ENCODE assay signal across 18 cellular contexts in the genomic region with DNA sequence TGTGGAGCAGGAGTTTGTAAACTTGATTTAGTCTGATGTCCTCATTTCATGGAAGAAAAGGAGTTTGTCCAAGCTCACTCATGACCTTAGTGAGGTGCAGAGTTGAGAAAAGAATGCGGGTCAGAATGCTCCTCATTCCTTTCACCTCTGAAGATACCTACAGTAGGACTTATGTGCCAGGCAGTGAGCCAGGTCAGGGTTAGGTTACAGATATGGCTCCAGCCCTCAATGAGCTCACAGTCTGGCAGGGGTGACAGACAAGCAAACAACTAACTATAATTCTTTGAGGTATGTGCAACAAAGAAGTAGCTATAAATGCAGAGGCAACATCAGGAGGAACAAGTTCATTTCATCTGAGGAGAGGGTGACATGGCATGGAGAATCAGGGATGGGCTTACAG.
"Had no signal": no experiment of that assay in that cellular context is flagged by ENCODE, and none has a peak within 500 bp of the region (broad histone marks: within the 10 kb centered on the region; RNA-seq: fewer than 3 reads in every experiment).

No MANE protein-coding gene starts in this region.

- ATAC-seq: activated CD8-positive, alpha-beta memory T cell treated with anti-CD3 and anti-CD28 coated beads, Interleukin-2, amount 10 ng/mL, durations not matched to agents 7 days and 5 days; natural killer cell treated with Interleukin-12 subunit alpha and Interleukin-12 subunit beta and Interleukin-15 and Interleukin-18, amount 100 ng/mL, for 72 hours; stimulated activated naive CD8-positive, alpha-beta T cell treated with anti-CD3 and anti-CD28 coated beads, Interleukin-15, amount 100 ng/mL, for 72 hours had no signal

- H3K4me1 ChIP-seq: esophagus muscularis mucosa, testis had no signal

- H3K36me3 Mint-ChIP-seq: activated CD8-positive, alpha-beta memory T cell treated with anti-CD3 and anti-CD28 coated beads, Interleukin-2, amount 10 ng/mL, durations not matched to agents 7 days and 5 days; activated naive CD4-positive, alpha-beta T cell treated with anti-CD3 and anti-CD28 coated beads, Interleukin-2, amount 50 U/mL, for 24 hours; immature natural killer cell; natural killer cell treated with Interleukin-12 subunit alpha and Interleukin-12 subunit beta and Interleukin-15 and Interleukin-18, amount 100 ng/mL, for 72 hours had no signal

- H3K4me3 Mint-ChIP-seq: activated CD8-positive, alpha-beta memory T cell treated with anti-CD3 and anti-CD28 coated beads, Interleukin-2, amount 10 ng/mL, durations not matched to agents 7 days and 5 days; activated naive CD4-positive, alpha-beta T cell treated with anti-CD3 and anti-CD28 coated beads, Interleukin-2, amount 50 U/mL, for 24 hours; activated T-cell treated with anti-CD3 and anti-CD28 coated beads, Interleukin-2, amount 50 U/mL, for 24 hours; immature natural killer cell; natural killer cell treated with Interleukin-12 subunit alpha and Interleukin-12 subunit beta and Interleukin-15 and Interleukin-18, amount 100 ng/mL, for 72 hours; stimulated activated naive CD8-positive, alpha-beta T cell treated with anti-CD3 and anti-CD28 coated beads, Interleukin-15, amount 100 ng/mL, for 72 hours had no signal

- DNase-seq: activated CD4-positive, alpha-beta T cell treated with anti-CD3 and anti-CD28 coated beads, Interleukin-2, amount 50 U/mL, for 4 hours; activated CD8-positive, alpha-beta memory T cell treated with anti-CD3 and anti-CD28 coated beads, Interleukin-2, amount 10 ng/mL, durations not matched to agents 7 days and 5 days; activated effector memory CD4-positive, alpha-beta T cell treated with Interleukin-2 at 50 U/mL for 16 hours; activated T-cell treated with anti-CD3 and anti-CD28 coated beads, Interleukin-2, amount 50 U/mL, for 24 hours; brain microvascular endothelial cell; foreskin fibroblast; glutamatergic neuron; immature natural killer cell; nucleus accumbens; stimulated activated CD4-positive, alpha-beta T cell treated with anti-CD3 and anti-CD28 coated beads, Interleukin-4, amount 100 ng/mL, for 1 hour; stimulated activated CD8-positive, alpha-beta memory T cell treated with anti-CD3 and anti-CD28 coated beads, Interleukin-4, amount 100 ng/mL, for 48 hours; stimulated activated naive CD8-positive, alpha-beta T cell treated with anti-CD3 and anti-CD28 coated beads, Interleukin-15, amount 100 ng/mL, for 72 hours; T-helper 2 cell; testis had no signal

- H3K9me3 ChIP-seq: esophagus muscularis mucosa, testis had no signal

- H3K4me3 ChIP-seq: esophagus muscularis mucosa, testis had no signal

- H3K9me3 Mint-ChIP-seq: activated T-cell treated with anti-CD3 and anti-CD28 coated beads, Interleukin-2, amount 50 U/mL, for 24 hours; immature natural killer cell had no signal

- H3K4me1 Mint-ChIP-seq: activated CD8-positive, alpha-beta memory T cell treated with anti-CD3 and anti-CD28 coated beads, Interleukin-2, amount 10 ng/mL, durations not matched to agents 7 days and 5 days; activated naive CD4-positive, alpha-beta T cell treated with anti-CD3 and anti-CD28 coated beads, Interleukin-2, amount 50 U/mL, for 24 hours; immature natural killer cell; stimulated activated naive CD8-positive, alpha-beta T cell treated with anti-CD3 and anti-CD28 coated beads, Interleukin-15, amount 100 ng/mL, for 72 hours had no signal

- H3K36me3 ChIP-seq: brain microvascular endothelial cell, esophagus muscularis mucosa had no signal

- H3K27me3 Mint-ChIP-seq: activated CD8-positive, alpha-beta memory T cell treated with anti-CD3 and anti-CD28 coated beads, Interleukin-2, amount 10 ng/mL, durations not matched to agents 7 days and 5 days; activated naive CD4-positive, alpha-beta T cell treated with anti-CD3 and anti-CD28 coated beads, Interleukin-2, amount 50 U/mL, for 24 hours; activated T-cell treated with anti-CD3 and anti-CD28 coated beads, Interleukin-2, amount 50 U/mL, for 24 hours; stimulated activated naive CD8-positive, alpha-beta T cell treated with anti-CD3 and anti-CD28 coated beads, Interleukin-15, amount 100 ng/mL, for 72 hours had no signal

- H3K27ac ChIP-seq: brain microvascular endothelial cell, esophagus muscularis mucosa, testis had no signal

- H3K27ac Mint-ChIP-seq: activated CD8-positive, alpha-beta memory T cell treated with anti-CD3 and anti-CD28 coated beads, Interleukin-2, amount 10 ng/mL, durations not matched to agents 7 days and 5 days; activated naive CD4-positive, alpha-beta T cell treated with anti-CD3 and anti-CD28 coated beads, Interleukin-2, amount 50 U/mL, for 24 hours; activated T-cell treated with anti-CD3 and anti-CD28 coated beads, Interleukin-2, amount 50 U/mL, for 24 hours; immature natural killer cell; natural killer cell treated with Interleukin-12 subunit alpha and Interleukin-12 subunit beta and Interleukin-15 and Interleukin-18, amount 100 ng/mL, for 72 hours; progenitor cell of endocrine pancreas; stimulated activated naive CD8-positive, alpha-beta T cell treated with anti-CD3 and anti-CD28 coated beads, Interleukin-15, amount 100 ng/mL, for 72 hours had no signal

- H3K27me3 ChIP-seq: brain microvascular endothelial cell, esophagus muscularis mucosa, testis had no signal
